Comparison of ENCODE assay signal across 9 cellular contexts in genomic region chr15:45378149-45378912, GRCh38. TPM values are rescaled to one million over a fixed set of nuclear protein-coding genes. Genes with fewer than 3 reads are reported as not detected.
A peak's percentile ranks its signal among the peaks of the same experiment; 100 is the strongest.
DNase-seq lines count a peak whose midpoint lies in the region; ATAC-seq and TF ChIP-seq lines count a peak whose summit lies in the region.
"Had no signal": no experiment of that assay in that cellular context is flagged by ENCODE, and none has a peak within 500 bp of the region (broad histone marks: within the 10 kb centered on the region; RNA-seq: fewer than 3 reads in every experiment).

GATM (minus strand) TSS chr15:45378544; CDS start chr15:45378453, 91 bp downstream.

- peak within 1 kb of the TSS; percentile 55 to 71 (median 59) for H3K4me3 ChIP-seq in Peyer's patch

- no peak within 1 kb of the TSS for H3K27ac Mint-ChIP-seq in activated naive CD8-positive, alpha-beta T cell

- TF ChIP-seq POLR2A in Peyer's patch (IDR thresholded peaks at IDR 0.05): peak in 1 of 2 donors; percentile 25

- no peaks in the 10 kb centered on the region for H3K9me3 Mint-ChIP-seq in activated naive CD8-positive, alpha-beta T cell (ENCODE audit: low read depth)

- peak; percentile 81 for ATAC-seq in GM19324 (IDR thresholded peaks at IDR 0.05; ENCODE audit: low FRiP score, unreplicated experiment)
- ATAC-seq in HG03432 (IDR thresholded peaks at IDR 0.05; ENCODE audit: unreplicated experiment): peak; percentile 93
- peak; percentile 96 for ATAC-seq in Right ventricle myocardium inferior
- ATAC-seq in omental fat pad (ENCODE audit: low FRiP score): peak; percentile 94

- no peaks in the 10 kb centered on the region for H3K36me3 ChIP-seq in Peyer's patch

- DNase-seq in Caki2 (ENCODE audit: low read depth) (peak; percentile 77), Peyer's patch (peak; percentile 72 to 86 (median 82)), Right ventricle myocardium inferior (ENCODE audit: missing footprints) (peak; percentile 90), omental fat pad (ENCODE audit: low spot score) (peak; percentile 46), ureter (ENCODE audit: low spot score) (peak; percentile 74)

- H3K27ac ChIP-seq in Peyer's patch: peak within 1 kb of the TSS; percentile 58 to 80 (median 65)

- peaks cover 0 to 35% (median 2%) of the 10 kb centered on the region in 4 donors for H3K4me1 ChIP-seq in Peyer's patch

- no peaks in the 10 kb centered on the region for H3K27me3 ChIP-seq in Peyer's patch

- in situ Hi-C loops in Caki2 (cut with HindIII; ENCODE audit: low pct_unique_long_range_greater_than_20kb, low sequenced_read_pairs): no loop called here

- TF ChIP-seq CTCF in Peyer's patch (IDR thresholded peaks at IDR 0.05) (peak in 4 of 6 experiments; percentile 32 to 61 (median 60)), omental fat pad (IDR thresholded peaks at IDR 0.05) (no peak)

- H3K4me1 Mint-ChIP-seq in activated naive CD8-positive, alpha-beta T cell (ENCODE audit: low read depth): peaks cover 20% of the 10 kb centered on the region

- H3K36me3 Mint-ChIP-seq in activated naive CD8-positive, alpha-beta T cell: no peaks in the 10 kb centered on the region

- no peaks in the 10 kb centered on the region for H3K9me3 ChIP-seq in Peyer's patch

- H3K4me3 Mint-ChIP-seq in activated naive CD8-positive, alpha-beta T cell: peak within 1 kb of the TSS; percentile 84

- peaks cover 24% of the 10 kb centered on the region for H3K27me3 Mint-ChIP-seq in activated naive CD8-positive, alpha-beta T cell

- intact Hi-C loops in Right ventricle myocardium inferior (cut with DNase I): loop anchor here (2.0 to 5.0 kb wide), 2 partner anchors 24 to 71 kb away; a partner anchor contains a TSS

RNA-seq across cellular contexts. Expression of gene GATM, which starts in this region (rescaled TPM):
- 7.6 and 22.0 TPM in 2 replicates for total RNA-seq in Caki2 (2014; rRNA removed; shearing (Covaris generic); ENCODE audit: low replicate concordance)
- total RNA-seq in Peyer's patch: 100 to 1,000 TPM; 112 to 196 (median 168) TPM
- total RNA-seq in Right ventricle myocardium inferior: 42.0 TPM
- total RNA-seq in omental fat pad: 10 to 100 TPM in 2 of 4 donors, 1 to 10 TPM in 2; 9.7 to 15.1 (median 12.3) TPM
- 47.6 TPM for total RNA-seq in ureter
- total RNA-seq: glomerular endothelial cell had no signal

Comparison
In these comparisons a context has a peak if more than half of its experiments do, and no peak if none do; other contexts are left out.
1. Peak in every context shown above with its lines: DNase-seq, ATAC-seq, H3K4me3 ChIP-seq and H3K27ac ChIP-seq.
2. CTCF ChIP-seq: peak in Peyer's patch (4 of 6); none in omental fat pad (0 of 3).